8 cellular contexts compared by ENCODE assay signal in the genomic region with DNA sequence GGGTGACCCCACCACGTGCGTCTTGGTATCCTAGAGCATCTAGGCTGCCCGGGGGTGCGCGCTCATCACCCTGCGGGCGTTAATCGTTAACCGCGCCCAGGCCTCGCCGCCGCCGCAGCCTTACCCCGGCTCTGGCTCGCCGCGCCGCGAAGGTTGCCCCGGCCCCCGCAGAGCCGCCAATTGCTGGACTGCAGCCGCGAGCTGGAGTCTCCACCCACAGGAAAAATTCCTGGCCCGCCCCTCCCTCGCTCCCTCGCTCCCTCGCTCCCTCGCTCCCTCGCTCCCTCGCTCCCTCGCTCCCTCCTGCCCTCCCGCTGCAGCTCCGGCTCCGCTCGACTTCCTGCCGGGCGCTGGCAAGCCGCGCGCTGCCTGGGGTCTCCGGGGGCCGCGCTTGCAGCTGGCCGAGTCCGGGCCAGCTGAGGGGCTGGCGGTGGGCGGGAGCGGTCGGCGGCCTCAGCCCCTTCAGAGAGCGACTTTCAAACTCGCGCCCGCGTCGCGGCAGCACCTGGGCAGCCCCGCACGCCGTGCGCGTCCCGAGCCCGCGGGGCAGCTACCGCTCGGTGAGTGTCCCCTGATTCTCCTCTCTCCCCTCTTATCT. TPM values are rescaled to one million over a fixed set of nuclear protein-coding genes. Genes with fewer than 3 reads are reported as not detected.
DNase-seq lines count a peak whose midpoint lies in the region; ATAC-seq, FAIRE-seq and TF ChIP-seq lines count a peak whose summit lies in the region.

A gene (plus strand): TSS at position 280 of the 598 bp plus-strand sequence. CDS start 23,208 bp downstream, outside the sequence.

- peak; percentile 75 for DNase-seq in DMS153 treated with DMSO at 0.1 percent for 48 hours (lab: John Stamatoyannopoulos, UW; ENCODE audit: unreplicated experiment)
- DNase-seq in NB4 (ENCODE audit: low read depth), result peak; percentile 79
- peak; percentile 65 for DNase-seq in UCSD-AML1 (lab: John Stamatoyannopoulos, UW; ENCODE audit: unreplicated experiment)
- peak; percentile 20 for DNase-seq in effector CD4-positive, alpha-beta T cell
- peak; percentile 59 for DNase-seq in HepG2 (ENCODE audit: low spot score)
- DNase-seq in stimulated activated CD4-positive, alpha-beta T cell treated with anti-CD3 and anti-CD28 coated beads, Interleukin-4, amount 100 ng/mL, for 24 hours, result peak; percentile 24
- no peak for DNase-seq in NOMO-1 treated with dmso at 0.1 percent for 144 hours (lab: John Stamatoyannopoulos, UW; ENCODE audit: unreplicated experiment)
- no peak for DNase-seq in DMS114 treated with DMSO at 0.1 percent for 48 hours (lab: John Stamatoyannopoulos, UW; ENCODE audit: unreplicated experiment)

- POLR2A ChIA-PET in HepG2 (lab: Yijun Ruan, JAX), result interaction anchor here (0.8 to 1.3 kb wide), 2 partner anchors 15 to 22 kb away, joined by 3 read pairs; no protein-coding TSS in a partner anchor

- peak within 1 kb of the TSS; percentile 38 for H2AFZ ChIP-seq in HepG2 (ENCODE audit: low read length)

- peaks cover 0 to 24% of the 10 kb centered on the region in 2 experiments; a peak in 4 of 5 replicates for H3K27me3 ChIP-seq in HepG2 (ENCODE audit: control insufficient read depth in 1 of 2, insufficient read depth in 2 of 2, low read length in 2 of 2)

- 1% methylated on average over 24 of the region's 69 CpGs for WGBS in HepG2 (ENCODE audit: low lambda C conversion rate)

- peak; percentile 77 for ATAC-seq in HepG2

- H3K4me2 ChIP-seq in HepG2 (ENCODE audit: low read depth, low read length), result peak within 1 kb of the TSS; percentile 94

- CTCF ChIA-PET in HepG2 (lab: Yijun Ruan, JAX; ENCODE audit: low intra/inter-chr PET ratio, low total read pairs), result no interaction called here

- peak within 1 kb of the TSS; percentile 61 for H3K9ac ChIP-seq in HepG2 (ENCODE audit: insufficient read depth, low read depth, low read length)

- FAIRE-seq in HepG2 (lab: Jason Lieb, UNC), result no peak

- peaks cover 0 to under 1% of the 10 kb centered on the region in 2 experiments; a peak in 1 of 5 replicates for H3K36me3 ChIP-seq in HepG2 (replicated peaks in 1 of 2; ENCODE audit: control insufficient read depth in 1 of 2, insufficient read depth in 2 of 2, low read length in 2 of 2)

- peaks cover 11% of the 10 kb centered on the region for H3K79me2 ChIP-seq in HepG2 (ENCODE audit: insufficient read depth, low read length)

- H3K4me3 ChIP-seq in NB4 (ENCODE audit: low read depth, low read length) (peak within 1 kb of the TSS; percentile 76), HepG2 (replicated peaks in 1 of 3; ENCODE audit: insufficient read depth in 1 of 3, low read depth in 2 of 3, low read length in 3 of 3) (peak within 1 kb of the TSS; percentile 63 to 79 (median 73))

- no peak within 1 kb of the TSS for H3K27ac ChIP-seq in HepG2 (ENCODE audit: extremely low read length, insufficient read depth, low read length)

- TF ChIP-seq EP300 in HepG2 (IDR thresholded peaks at IDR 0.05; ENCODE audit: low read depth in 2 of 2, low read length in 2 of 2) (no peak), HepG2 (CRISPR knock-in tag; IDR thresholded peaks at IDR 0.05; ENCODE audit: borderline replicate concordance) (no peak)

- no peaks in the 10 kb centered on the region for H3K9me3 ChIP-seq in HepG2 (ENCODE audit: low read length)

- in situ Hi-C loops in HepG2 (cut with HindIII; ENCODE audit: extremely low pct_ligation_motif_present, low pct_unique_long_range_greater_than_20kb), result no loop called here

- TF ChIP-seq CTCF in NB4 (IDR thresholded peaks at IDR 0.05; ENCODE audit: low read depth, low read length) (no peak), HepG2 (CRISPR knock-in tag; IDR thresholded peaks at IDR 0.05) (no peak)

- no peaks in the 10 kb centered on the region for H4K20me1 ChIP-seq in HepG2 (ENCODE audit: insufficient read depth, low read length)

- TF ChIP-seq POLR2A in NB4 (IDR thresholded peaks at IDR 0.05; ENCODE audit: extremely low read depth, insufficient read length), result no peak
- no peak; a peak in 1 of 4 replicates for TF ChIP-seq POLR2A in HepG2 (IDR thresholded peaks at IDR 0.05; ENCODE audit: insufficient read depth in 1 of 2, low read depth in 2 of 2, low read length in 2 of 2)

- H3K4me1 ChIP-seq in HepG2 (ENCODE audit: insufficient read depth, low read length), result peaks cover 58% of the 10 kb centered on the region

- intact Hi-C loops in HepG2 (cut with micrococcal nuclease; ENCODE audit: unreplicated experiment), result loop anchor here (10.0 kb wide), 1 partner anchor 231 kb away; no protein-coding TSS in a partner anchor

- no peak for TF ChIP-seq RAD21 in HepG2 (CRISPR knock-in tag; IDR thresholded peaks at IDR 0.05)

- BruUV-seq in HepG2 (replicated peaks; lab: Mats Ljungman, UMichigan), result no TSS peak

TF ChIP-seq in HepG2, 621 proteins besides CTCF, POLR2A, EP300 and RAD21 (continues in another document):
- TF ChIP-seq FOXK1 (CRISPR knock-in tag; IDR thresholded peaks at IDR 0.05; ENCODE audit: borderline replicate concordance, low read depth) (no peak), JUND (CRISPR knock-in tag; IDR thresholded peaks at IDR 0.05) (no peak), NFE2L2 (IDR thresholded peaks at IDR 0.05; ENCODE audit: low read length) (no peak), ZFP82 (CRISPR knock-in tag; IDR thresholded peaks at IDR 0.05; ENCODE audit: borderline replicate concordance) (no peak)
- TF ChIP-seq, protein P1, sequence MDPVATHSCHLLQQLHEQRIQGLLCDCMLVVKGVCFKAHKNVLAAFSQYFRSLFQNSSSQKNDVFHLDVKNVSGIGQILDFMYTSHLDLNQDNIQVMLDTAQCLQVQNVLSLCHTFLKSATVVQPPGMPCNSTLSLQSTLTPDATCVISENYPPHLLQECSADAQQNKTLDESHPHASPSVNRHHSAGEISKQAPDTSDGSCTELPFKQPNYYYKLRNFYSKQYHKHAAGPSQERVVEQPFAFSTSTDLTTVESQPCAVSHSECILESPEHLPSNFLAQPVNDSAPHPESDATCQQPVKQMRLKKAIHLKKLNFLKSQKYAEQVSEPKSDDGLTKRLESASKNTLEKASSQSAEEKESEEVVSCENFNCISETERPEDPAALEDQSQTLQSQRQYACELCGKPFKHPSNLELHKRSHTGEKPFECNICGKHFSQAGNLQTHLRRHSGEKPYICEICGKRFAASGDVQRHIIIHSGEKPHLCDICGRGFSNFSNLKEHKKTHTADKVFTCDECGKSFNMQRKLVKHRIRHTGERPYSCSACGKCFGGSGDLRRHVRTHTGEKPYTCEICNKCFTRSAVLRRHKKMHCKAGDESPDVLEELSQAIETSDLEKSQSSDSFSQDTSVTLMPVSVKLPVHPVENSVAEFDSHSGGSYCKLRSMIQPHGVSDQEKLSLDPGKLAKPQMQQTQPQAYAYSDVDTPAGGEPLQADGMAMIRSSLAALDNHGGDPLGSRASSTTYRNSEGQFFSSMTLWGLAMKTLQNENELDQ (CRISPR knock-in tag; IDR thresholded peaks at IDR 0.05; ENCODE audit: borderline replicate concordance), result no peak
- TF ChIP-seq, protein P2, sequence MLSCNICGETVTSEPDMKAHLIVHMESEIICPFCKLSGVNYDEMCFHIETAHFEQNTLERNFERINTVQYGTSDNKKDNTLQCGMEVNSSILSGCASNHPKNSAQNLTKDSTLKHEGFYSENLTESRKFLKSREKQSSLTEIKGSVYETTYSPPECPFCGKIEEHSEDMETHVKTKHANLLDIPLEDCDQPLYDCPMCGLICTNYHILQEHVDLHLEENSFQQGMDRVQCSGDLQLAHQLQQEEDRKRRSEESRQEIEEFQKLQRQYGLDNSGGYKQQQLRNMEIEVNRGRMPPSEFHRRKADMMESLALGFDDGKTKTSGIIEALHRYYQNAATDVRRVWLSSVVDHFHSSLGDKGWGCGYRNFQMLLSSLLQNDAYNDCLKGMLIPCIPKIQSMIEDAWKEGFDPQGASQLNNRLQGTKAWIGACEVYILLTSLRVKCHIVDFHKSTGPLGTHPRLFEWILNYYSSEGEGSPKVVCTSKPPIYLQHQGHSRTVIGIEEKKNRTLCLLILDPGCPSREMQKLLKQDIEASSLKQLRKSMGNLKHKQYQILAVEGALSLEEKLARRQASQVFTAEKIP (CRISPR knock-in tag; IDR thresholded peaks at IDR 0.05; ENCODE audit: borderline replicate concordance), result no peak

RNA-seq across cellular contexts. Expression of the gene that starts here (rescaled TPM):
- 9.5 and 9.8 TPM in 2 replicates for total RNA-seq in HepG2 (2016; rRNA removed; fragmentation: Illumina TruSeq; extraction: Trizol)
- 0.61 and 0.88 TPM in 2 replicates for total RNA-seq in HepG2 (2016; cell fraction: cytosol; rRNA removed; fragmentation: Illumina TruSeq; extraction: Trizol; ENCODE audit: low read depth)
- 7.2 and 11.8 TPM in 2 replicates for total RNA-seq in HepG2 (2016; cell fraction: insoluble cytoplasmic fraction; rRNA removed; fragmentation: Illumina TruSeq; extraction: Trizol)
- total RNA-seq in HepG2 (2016; cell fraction: membrane; rRNA removed; fragmentation: Illumina TruSeq; extraction: Trizol), result 5.6 and 6.4 TPM in 2 replicates
- 9.3 and 10.4 TPM in 2 replicates for total RNA-seq in HepG2 (2016; cell fraction: nucleus; rRNA removed; fragmentation: Illumina TruSeq; extraction: Trizol)
- 7.1 and 7.2 TPM in 2 replicates for polyA plus RNA-seq in HepG2 (2011; rRNA removed)
- polyA plus RNA-seq in HepG2 (2011; cell fraction: cytosol; rRNA removed), result 2.7 and 5.6 TPM in 2 replicates
- 13.8 and 16.9 TPM in 2 replicates for polyA plus RNA-seq in HepG2 (2011; cell fraction: nucleus; rRNA removed)
- 5.4 and 8.7 TPM in 2 replicates for polyA plus RNA-seq in HepG2 (2012)
- polyA plus RNA-seq in HepG2 (2016; cell fraction: cytosol; fragmentation: Illumina TruSeq; extraction: Trizol; ENCODE audit: low read depth), result 0.60 and 0.61 TPM in 2 replicates
- 6.0 and 8.8 TPM in 2 replicates for polyA plus RNA-seq in HepG2 (2016; cell fraction: insoluble cytoplasmic fraction; fragmentation: Illumina TruSeq; extraction: Trizol; ENCODE audit: low read depth)
- polyA plus RNA-seq in HepG2 (2016; cell fraction: membrane; fragmentation: Illumina TruSeq; extraction: Trizol; ENCODE audit: low read depth), result 2.1 and 2.2 TPM in 2 replicates
- 28.5 and 30.1 TPM in 2 replicates for polyA plus RNA-seq in HepG2 (2016; cell fraction: nucleus; fragmentation: Illumina TruSeq; extraction: Trizol; ENCODE audit: insufficient read depth, low read depth)
- polyA minus RNA-seq in HepG2 (2011; rRNA and poly(A)+ RNA removed; ENCODE audit: low replicate concordance), result 9.5 and 51.9 TPM in 2 replicates
- polyA minus RNA-seq in HepG2 (2011; cell fraction: cytosol; rRNA and poly(A)+ RNA removed), result 4.6 and 5.4 TPM in 2 replicates
- polyA minus RNA-seq in HepG2 (2011; cell fraction: nucleus; rRNA and poly(A)+ RNA removed), result 5.1 and 12.0 TPM in 2 replicates

Comparison
In these comparisons a context has a peak if more than half of its experiments do, and no peak if none do; other contexts are left out.
1. DNase-seq: peak in DMS153 treated with DMSO at 0.1 percent for 48 hours (single experiment), NB4 (single experiment), UCSD-AML1 (single experiment), effector CD4-positive, alpha-beta T cell (single experiment), HepG2 (single experiment) and stimulated activated CD4-positive, alpha-beta T cell treated with anti-CD3 and anti-CD28 coated beads, Interleukin-4, amount 100 ng/mL, for 24 hours (single experiment); none in NOMO-1 treated with dmso at 0.1 percent for 144 hours (single experiment) and DMS114 treated with DMSO at 0.1 percent for 48 hours (single experiment).